Comparison of ENCODE assay signal across 26 cellular contexts in the genomic region with DNA sequence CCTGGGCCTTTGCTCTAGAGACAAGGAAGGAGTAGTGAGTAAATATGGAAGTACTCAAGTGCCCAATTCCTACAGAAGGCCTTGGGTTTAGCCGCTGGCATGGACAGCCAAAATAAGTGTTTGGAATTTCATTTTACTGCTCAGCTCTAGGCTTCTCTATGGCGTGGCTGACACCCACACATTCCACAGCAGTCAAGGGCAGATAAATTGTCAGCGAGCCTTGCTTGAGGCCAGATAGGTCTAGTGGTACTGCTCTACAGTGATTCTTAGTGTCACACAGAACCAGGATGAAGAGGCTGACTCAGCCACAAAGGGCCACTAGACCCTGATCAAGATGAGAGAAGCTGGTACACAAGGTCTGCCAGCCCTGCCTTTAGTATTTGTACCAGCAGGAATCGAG.
DNase-seq lines count a peak whose midpoint lies in the region; ATAC-seq and TF ChIP-seq lines count a peak whose summit lies in the region.
"Had no signal": no experiment of that assay in that cellular context is flagged by ENCODE, and none has a peak within 500 bp of the region (broad histone marks: within the 10 kb centered on the region; RNA-seq: fewer than 3 reads in every experiment).

No MANE protein-coding gene starts in this region.

- H3K27ac ChIP-seq in IMR-90 (ENCODE audit: insufficient read depth, low read length) (no peak overlapping the region), lower lobe of right lung (no peak overlapping the region), trophoblast cell (ENCODE audit: low read depth, low read length) (no peak overlapping the region)
- H3K27ac ChIP-seq: colonic mucosa, SK-N-MC, transverse colon had no signal

- no peak overlapping the region for H3K4me3 Mint-ChIP-seq in chondrocyte (ENCODE audit: unreplicated experiment)
- H3K4me3 Mint-ChIP-seq: activated naive CD8-positive, alpha-beta T cell treated with anti-CD3 and anti-CD28 coated beads, Interleukin-2, amount 50 U/mL, for 24 hours; CD4-positive, alpha-beta memory T cell; natural killer cell treated with Interleukin-12 subunit alpha and Interleukin-12 subunit beta and Interleukin-15 and Interleukin-18, amount 100 ng/mL, for 72 hours had no signal

- H3K4ac ChIP-seq in IMR-90 (ENCODE audit: low read depth, low read length) (no peak overlapping the region), trophoblast cell (ENCODE audit: low read depth, low read length) (no peak overlapping the region)

- H3K27me3 ChIP-seq in IMR-90 (ENCODE audit: control insufficient read depth, insufficient read depth, low read length) (peaks cover 32% of the 10 kb centered on the region), lower lobe of right lung (ENCODE audit: low read depth) (no peaks in the 10 kb centered on the region), trophoblast cell (ENCODE audit: insufficient read depth, low read length) (no peaks in the 10 kb centered on the region)
- H3K27me3 ChIP-seq: brain microvascular endothelial cell, colonic mucosa, transverse colon had no signal

- no peak overlapping the region for H4K12ac ChIP-seq in trophoblast cell (ENCODE audit: low read depth, low read length)

- no peak overlapping the region for H4K8ac ChIP-seq in IMR-90 (ENCODE audit: low read depth in 2 of 2, low read length in 2 of 2)
- no peak overlapping the region for H4K8ac ChIP-seq in trophoblast cell (ENCODE audit: low read depth, low read length)

- no peak for TF ChIP-seq POLR2A in IMR-90 (IDR thresholded peaks at IDR 0.05; ENCODE audit: low read depth, low read length)

- no peak for ATAC-seq in IMR-90 (ENCODE audit: low read depth)
- peak; percentile 41 to 64 for ATAC-seq in lower lobe of right lung
- ATAC-seq: activated naive CD8-positive, alpha-beta T cell treated with anti-CD3 and anti-CD28 coated beads, Interleukin-2, amount 50 U/mL, for 24 hours; natural killer cell treated with Interleukin-12 subunit alpha and Interleukin-12 subunit beta and Interleukin-15 and Interleukin-18, amount 100 ng/mL, for 72 hours had no signal

- no peak overlapping the region for H2BK12ac ChIP-seq in trophoblast cell (ENCODE audit: low read length)

- H3K4me3 ChIP-seq in IMR-90 (ENCODE audit: insufficient read depth, low read depth, low read length) (no peak overlapping the region), lower lobe of right lung (no peak overlapping the region), trophoblast cell (ENCODE audit: low read depth, low read length) (no peak overlapping the region)
- H3K4me3 ChIP-seq: colonic mucosa, MG63, prostate gland, SK-N-MC, transverse colon had no signal

- H3K79me2 ChIP-seq in trophoblast cell (ENCODE audit: control insufficient read depth, insufficient read depth, low read length, poor library complexity), result no peaks in the 10 kb centered on the region

- TF ChIP-seq CTCF in IMR-90 (conservative IDR thresholded peaks at IDR 0.05; ENCODE audit: low read depth, low read length), result no peak
- no peak for TF ChIP-seq CTCF in chondrocyte (IDR thresholded peaks at IDR 0.05)
- no peak for TF ChIP-seq CTCF in lower lobe of right lung (IDR thresholded peaks at IDR 0.05)

- in situ Hi-C loops in IMR-90 (cut with MboI; ENCODE audit: low sequenced_read_pairs), result loop anchor here (5.0 to 25.0 kb wide), 4 partner anchors 63 to 1388 kb away; no protein-coding TSS in a partner anchor
- in situ Hi-C loops in ACHN (cut with HindIII; ENCODE audit: low pct_ligation_motif_present, low pct_unique_long_range_greater_than_20kb, low sequenced_read_pairs), result no loop called here

- no peaks in the 10 kb centered on the region for H3K9me3 Mint-ChIP-seq in chondrocyte (ENCODE audit: low read depth)
- H3K9me3 Mint-ChIP-seq: activated naive CD8-positive, alpha-beta T cell treated with anti-CD3 and anti-CD28 coated beads, Interleukin-2, amount 50 U/mL, for 24 hours; natural killer cell treated with Interleukin-12 subunit alpha and Interleukin-12 subunit beta and Interleukin-15 and Interleukin-18, amount 100 ng/mL, for 72 hours had no signal

- H4K91ac ChIP-seq in IMR-90 (ENCODE audit: insufficient read depth, low read depth, low read length) (peak overlapping the region; percentile 58), trophoblast cell (ENCODE audit: low read depth, low read length) (no peak overlapping the region)

- H4K20me1 ChIP-seq in IMR-90 (ENCODE audit: insufficient read depth, low read length), result no peaks in the 10 kb centered on the region

- no peak overlapping the region for H4K5ac ChIP-seq in IMR-90 (ENCODE audit: low read depth, low read length)

- H3K4me2 ChIP-seq in IMR-90 (ENCODE audit: low read depth, low read length) (no peak overlapping the region), trophoblast cell (ENCODE audit: low read length) (no peak overlapping the region)

- no TSS peak for BruUV-seq in IMR-90 (replicated peaks; lab: Mats Ljungman, UMichigan)

- H3K36me3 ChIP-seq in IMR-90 (ENCODE audit: control insufficient read depth, insufficient read depth, low read length), result no peaks in the 10 kb centered on the region
- no peaks in the 10 kb centered on the region for H3K36me3 ChIP-seq in lower lobe of right lung
- no peaks in the 10 kb centered on the region for H3K36me3 ChIP-seq in trophoblast cell (ENCODE audit: control insufficient read depth in 1 of 2, insufficient read depth in 2 of 2, low read length in 2 of 2)
- H3K36me3 ChIP-seq: brain microvascular endothelial cell, colonic mucosa, MG63, prostate gland, transverse colon had no signal

- no peaks in the 10 kb centered on the region for H3K9me3 ChIP-seq in IMR-90 (ENCODE audit: control insufficient read depth, insufficient read depth, low read length)
- H3K9me3 ChIP-seq in lower lobe of right lung, result no peaks in the 10 kb centered on the region
- H3K9me3 ChIP-seq in trophoblast cell (ENCODE audit: insufficient read depth, low read depth, low read length), result no peaks in the 10 kb centered on the region
- H3K9me3 ChIP-seq: colonic mucosa, MG63, prostate gland, transverse colon had no signal

- H2BK20ac ChIP-seq in IMR-90 (ENCODE audit: low read depth, low read length), result no peak overlapping the region

- no peak overlapping the region for H3K14ac ChIP-seq in IMR-90 (replicated peaks; ENCODE audit: low read depth, low read length)
- H3K14ac ChIP-seq in trophoblast cell (ENCODE audit: low read length), result no peak overlapping the region

- CTCF ChIA-PET in IMR-90 (lab: Yijun Ruan, JAX), result interaction anchor here (0.6 kb wide), 2 partner anchors 12 to 221 kb away, joined by 3 read pairs; no protein-coding TSS in a partner anchor

- peaks cover 49% of the 10 kb centered on the region for H3K4me1 Mint-ChIP-seq in chondrocyte (ENCODE audit: low read depth)

- POLR2A ChIA-PET in IMR-90 (lab: Charles Lee; ENCODE audit: unreplicated experiment), result no interaction called here

- peak overlapping the region; percentile 20 for H2AK5ac ChIP-seq in IMR-90 (ENCODE audit: low read depth, low read length)
- H2AK5ac ChIP-seq in trophoblast cell (ENCODE audit: low read length), result no peak overlapping the region

- H2BK5ac ChIP-seq in IMR-90 (ENCODE audit: low read depth, low read length, poor library complexity, severe bottlenecking) (no peak overlapping the region), trophoblast cell (ENCODE audit: low read depth, low read length, poor library complexity) (no peak overlapping the region)

- no peak overlapping the region for H3K56ac ChIP-seq in IMR-90 (ENCODE audit: extremely low read depth, insufficient read depth, low read length)

- WGBS in IMR-90 (ENCODE audit: extremely low coverage in 2 of 2, insufficient read length in 1 of 2), 2 experiments, result 100% methylated on average over 1 of the region's 4 CpGs; no CpG with 5 or more reads in 1 of the 2 experiments
- WGBS in trophoblast cell (ENCODE audit: extremely low coverage, insufficient coverage, insufficient read length), result no CpG with 5 or more reads among the region's 4 CpGs

- H2BK120ac ChIP-seq in IMR-90 (ENCODE audit: low read depth, low read length), result no peak overlapping the region
- H2BK120ac ChIP-seq in trophoblast cell (ENCODE audit: insufficient read depth, low read length, poor library complexity), result no peak overlapping the region

- TF ChIP-seq RAD21 in IMR-90 (IDR thresholded peaks at IDR 0.05; ENCODE audit: low read length), result no peak

- peak overlapping the region; percentile 90 for H3K27ac Mint-ChIP-seq in chondrocyte (ENCODE audit: unreplicated experiment)
- H3K27ac Mint-ChIP-seq: activated naive CD8-positive, alpha-beta T cell treated with anti-CD3 and anti-CD28 coated beads, Interleukin-2, amount 50 U/mL, for 24 hours; CD4-positive, alpha-beta memory T cell; natural killer cell treated with Interleukin-12 subunit alpha and Interleukin-12 subunit beta and Interleukin-15 and Interleukin-18, amount 100 ng/mL, for 72 hours had no signal

- no peaks in the 10 kb centered on the region for H3K9me1 ChIP-seq in IMR-90 (ENCODE audit: insufficient read depth, low read length)

- no peaks in the 10 kb centered on the region for H3K79me1 ChIP-seq in IMR-90 (ENCODE audit: low read depth in 1 of 2, low read length in 2 of 2)
- no peaks in the 10 kb centered on the region for H3K79me1 ChIP-seq in trophoblast cell (ENCODE audit: low read length)

- H3K36me3 Mint-ChIP-seq in chondrocyte (ENCODE audit: low read depth), result no peaks in the 10 kb centered on the region
- H3K36me3 Mint-ChIP-seq: CD4-positive, alpha-beta memory T cell; natural killer cell treated with Interleukin-12 subunit alpha and Interleukin-12 subunit beta and Interleukin-15 and Interleukin-18, amount 100 ng/mL, for 72 hours had no signal

- H3K9ac ChIP-seq in IMR-90 (ENCODE audit: low read depth, low read length), result no peak overlapping the region
- no peak overlapping the region for H3K9ac ChIP-seq in trophoblast cell (ENCODE audit: low read length)

- dilution Hi-C loops in IMR-90 (cut with HindIII; ENCODE audit: low sequenced_read_pairs, unreplicated experiment), result loop anchor here (25.0 kb wide), 1 partner anchor 988 kb away; no protein-coding TSS in a partner anchor

- H3K4me1 ChIP-seq in IMR-90 (ENCODE audit: control insufficient read depth, insufficient read depth, low read length) (no peaks in the 10 kb centered on the region; the same call in 1 of the 2 replicates), lower lobe of right lung (peaks cover 3% of the 10 kb centered on the region), trophoblast cell (ENCODE audit: control insufficient read depth in 1 of 2, insufficient read depth in 2 of 2, low read length in 2 of 2) (peaks cover 10 to 16% of the 10 kb centered on the region in 2 experiments)
- H3K4me1 ChIP-seq: colonic mucosa, prostate gland had no signal

- H2AFZ ChIP-seq in IMR-90 (replicated peaks; ENCODE audit: low read length, poor library complexity) (no peak overlapping the region), trophoblast cell (ENCODE audit: insufficient read depth, low read length, poor library complexity) (no peak overlapping the region)

- no peaks in the 10 kb centered on the region for H3K27me3 Mint-ChIP-seq in chondrocyte (ENCODE audit: low read depth)

- intact Hi-C loops in IMR-90 (cut with micrococcal nuclease), result loop anchor here (5.0 to 10.0 kb wide), 6 partner anchors 58 to 1723 kb away; a partner anchor contains a TSS
- intact Hi-C loops in lower lobe of right lung (cut with DNase I), result no loop called here

- H2AK9ac ChIP-seq in IMR-90 (replicated peaks; ENCODE audit: low read depth, low read length, poor library complexity), result no peak overlapping the region

- H3K23ac ChIP-seq in IMR-90 (ENCODE audit: low read depth, low read length) (no peak overlapping the region), trophoblast cell (ENCODE audit: low read length) (no peak overlapping the region)

- H3K18ac ChIP-seq in IMR-90 (ENCODE audit: low read depth, low read length) (peak overlapping the region; percentile 7; the same call in 1 of the 2 replicates), trophoblast cell (ENCODE audit: low read length) (no peak overlapping the region)

- H2BK15ac ChIP-seq in IMR-90 (ENCODE audit: low read depth, low read length), result 0 out of 3 replicates have a peak overlapping the region, but pooled peaks have one; percentile 44

- DNase-seq in IMR-90 (no peak), chondrocyte (ENCODE audit: low spot score) (no peak), lower lobe of right lung (no peak), trophoblast cell (peak; percentile 13 to 21), GDM1 (lab: John Stamatoyannopoulos, UW) (no peak), ACHN (no peak), NCI-H748 (lab: John Stamatoyannopoulos, UW; ENCODE audit: unreplicated experiment) (no peak), NCI-H1092 treated with DMSO at 0.1 percent for 48 hours (lab: John Stamatoyannopoulos, UW) (no peak)
- DNase-seq: activated CD4-positive, alpha-beta T cell treated with anti-CD3 and anti-CD28 coated beads for 4 hours; activated CD8-positive, alpha-beta memory T cell treated with anti-CD3 and anti-CD28 coated beads for 24 hours; activated gamma-delta T cell; activated naive CD8-positive, alpha-beta T cell treated with anti-CD3 and anti-CD28 coated beads, Interleukin-2, amount 50 U/mL, for 24 hours; activated T-cell treated with anti-CD3 and anti-CD28 coated beads, Interleukin-2, amount 50 U/mL, for 1 hour; brain microvascular endothelial cell; CD4-positive, alpha-beta memory T cell; colonic mucosa; DMS 273 treated with DMSO at 0.1 percent for 48 hours; MG63; NCI-H1436 treated with DMSO at 0.1 percent for 48 hours; NCI-H2171; NCI-H526; T-helper 2 cell; transverse colon had no signal

Comparison
In these comparisons a context has a peak if more than half of its experiments do, and no peak if none do; other contexts are left out.
1. DNase-seq: peak in trophoblast cell (2 of 2); none in IMR-90 (single experiment), chondrocyte (single experiment), lower lobe of right lung (single experiment), GDM1 (single experiment), ACHN (single experiment), NCI-H748 (single experiment) and NCI-H1092 treated with DMSO at 0.1 percent for 48 hours (single experiment).